1 cellular context compared by ENCODE assay signal in the genomic region with DNA sequence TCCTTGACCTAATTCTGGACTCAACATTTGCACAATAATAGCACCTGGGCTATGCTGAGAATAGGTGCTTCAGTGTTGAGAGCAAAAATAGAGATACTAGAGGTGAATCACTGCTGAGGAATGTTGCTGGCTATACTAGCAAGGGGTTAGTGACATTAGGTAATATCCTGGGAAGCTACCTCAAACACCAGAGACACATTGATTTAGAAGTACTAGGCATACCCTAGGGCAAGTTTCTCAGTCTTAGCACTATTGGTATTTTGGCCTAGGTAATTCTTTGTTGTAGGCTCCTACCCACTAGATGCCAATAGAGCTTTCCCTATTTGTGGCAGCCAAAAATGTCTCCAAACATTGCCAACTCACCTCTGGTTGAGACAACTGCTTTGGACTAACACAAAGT.
A peak's percentile ranks its signal among the peaks of the same experiment; 100 is the strongest.
TF ChIP-seq lines count a peak whose summit lies in the region.

No MANE protein-coding gene starts in this region.

TF ChIP-seq in H1, 55 proteins besides CTCF, POLR2A, EP300 and RAD21:
- TF ChIP-seq HDAC2 (IDR thresholded peaks at IDR 0.05; ENCODE audit: borderline replicate concordance in 1 of 2, low read depth in 2 of 2, low read length in 2 of 2) (no peak), JUND (IDR thresholded peaks at IDR 0.05; ENCODE audit: low read length) (peak; percentile 93), JUN (IDR thresholded peaks at IDR 0.05; ENCODE audit: low read depth, low read length) (0 out of 2 replicates have a peak, but pooled peaks have one; percentile 70), TEAD4 (IDR thresholded peaks at IDR 0.05; ENCODE audit: low read depth, low read length) (0 out of 2 replicates have a peak, but pooled peaks have one; percentile 23), BRCA1 (IDR thresholded peaks at IDR 0.05; ENCODE audit: low read depth, low read length) (no peak)
TF ChIP-seq in H1: peak in this region for 3.
